In the genomic region with DNA sequence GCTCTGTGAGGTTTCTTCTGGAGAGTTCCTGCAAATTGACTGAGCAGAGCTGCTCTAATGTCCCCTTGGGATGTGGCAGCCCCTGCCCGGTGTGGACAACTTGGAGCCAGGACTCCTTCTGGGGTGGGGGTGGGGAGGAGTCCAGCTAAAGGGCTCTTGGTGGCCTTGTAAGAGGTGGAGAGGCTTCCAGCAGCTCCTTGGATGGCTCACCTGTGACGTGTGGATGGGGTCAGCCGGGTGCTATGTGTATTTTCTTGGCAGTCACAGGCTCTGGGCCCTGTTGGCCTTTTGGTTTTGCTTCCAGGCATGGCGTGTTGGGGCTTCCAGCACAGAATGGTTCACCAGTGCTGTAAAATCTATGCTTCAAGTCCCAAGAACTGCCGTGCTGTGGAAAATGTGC, we compare ENCODE assay signal across 25 cellular contexts. TPM values are rescaled to one million over a fixed set of nuclear protein-coding genes. Genes with fewer than 3 reads are reported as not detected.
DNase-seq lines count a peak whose midpoint lies in the region; ATAC-seq and TF ChIP-seq lines count a peak whose summit lies in the region.
"Had no signal": no experiment of that assay in that cellular context is flagged by ENCODE, and none has a peak within 500 bp of the region (broad histone marks: within the 10 kb centered on the region; RNA-seq: fewer than 3 reads in every experiment).

No MANE protein-coding gene starts in this region.

- POLR2A ChIA-PET in SK-N-SH (lab: Yijun Ruan, JAX), result no interaction called here

- H3K4ac ChIP-seq in mesenchymal stem cell (ENCODE audit: low read depth in 1 of 2, low read length in 2 of 2), result no peak overlapping the region

- H3K27me3 ChIP-seq in SK-N-SH (ENCODE audit: insufficient read depth) (no peaks in the 10 kb centered on the region), mesenchymal stem cell (ENCODE audit: control insufficient read depth in 1 of 2, insufficient read depth in 1 of 2, low read length in 2 of 2) (no peaks in the 10 kb centered on the region), stomach (no peaks in the 10 kb centered on the region)
- H3K27me3 ChIP-seq: body of pancreas, gastrocnemius medialis, uterus had no signal

- H3K18ac ChIP-seq in mesenchymal stem cell (ENCODE audit: low read depth in 1 of 2, low read length in 2 of 2), result peak overlapping the region in 1 of 2 experiments; percentile 42

- H3K4me3 ChIP-seq in SK-N-SH (ENCODE audit: low read depth in 2 of 2, low read length in 1 of 2) (no peak overlapping the region), mesenchymal stem cell (ENCODE audit: insufficient read depth in 1 of 2, low read depth in 1 of 2, low read length in 2 of 2) (no peak overlapping the region), stomach (no peak overlapping the region), foreskin fibroblast (ENCODE audit: low read depth in 1 of 2, low read length in 2 of 2) (no peak overlapping the region)
- H3K4me3 ChIP-seq: body of pancreas, gastrocnemius medialis, uterus had no signal

- H3K9me2 ChIP-seq in SK-N-SH, result no peaks in the 10 kb centered on the region

- H3K9ac ChIP-seq in SK-N-SH, result no peak overlapping the region
- no peak overlapping the region for H3K9ac ChIP-seq in mesenchymal stem cell (ENCODE audit: low read length)
- H3K9ac ChIP-seq: parathyroid adenoma had no signal

- intact Hi-C loops in stomach (cut with DNase I; ENCODE audit: low total_unique reads), result no loop called here

- H4K91ac ChIP-seq in mesenchymal stem cell (ENCODE audit: low read length), result no peak overlapping the region

- H2BK15ac ChIP-seq in mesenchymal stem cell (ENCODE audit: low read depth, poor library complexity, severe bottlenecking), result no peak overlapping the region

- peak overlapping the region; percentile 25 for H2AK5ac ChIP-seq in mesenchymal stem cell (ENCODE audit: low read length, severe bottlenecking)

- H3K9me3 ChIP-seq in SK-N-SH (no peaks in the 10 kb centered on the region), mesenchymal stem cell (ENCODE audit: control insufficient read depth, low read length) (no peaks in the 10 kb centered on the region), stomach (no peaks in the 10 kb centered on the region)
- H3K9me3 ChIP-seq: body of pancreas, gastrocnemius medialis, uterus had no signal

- TF ChIP-seq CTCF in SK-N-SH (IDR thresholded peaks at IDR 0.05), result no peak
- TF ChIP-seq CTCF in stomach (IDR thresholded peaks at IDR 0.05), result no peak
- no peak for TF ChIP-seq CTCF in foreskin fibroblast (IDR thresholded peaks at IDR 0.05; ENCODE audit: low read depth, low read length)

- TF ChIP-seq EP300 in SK-N-SH (IDR thresholded peaks at IDR 0.05; ENCODE audit: borderline replicate concordance in 1 of 2, low read depth in 1 of 2, low read length in 1 of 2), result no peak
- no peak for TF ChIP-seq EP300 in stomach (IDR thresholded peaks at IDR 0.05)

- no peak overlapping the region for H2BK5ac ChIP-seq in mesenchymal stem cell (ENCODE audit: low read depth, low read length, poor library complexity, severe bottlenecking)

- H3K14ac ChIP-seq in mesenchymal stem cell (ENCODE audit: low read length in 2 of 2), result no peak overlapping the region

- CTCF ChIA-PET in SK-N-SH (lab: Yijun Ruan, JAX), result no interaction called here

- H2BK120ac ChIP-seq in mesenchymal stem cell (ENCODE audit: low read depth, low read length), result no peak overlapping the region

- H3K4me2 ChIP-seq in SK-N-SH (no peak overlapping the region), mesenchymal stem cell (ENCODE audit: low read length, poor library complexity, severe bottlenecking) (no peak overlapping the region)

- H3K79me1 ChIP-seq in mesenchymal stem cell (replicated peaks; ENCODE audit: low read length, poor library complexity, severe bottlenecking), result peaks cover 26% of the 10 kb centered on the region

- H3K36me3 ChIP-seq in SK-N-SH (replicated peaks in 1 of 2; ENCODE audit: control insufficient read depth in 1 of 2, insufficient read depth in 2 of 2, low read length in 1 of 2) (peaks cover 22 to 23% of the 10 kb centered on the region in 2 experiments), mesenchymal stem cell (ENCODE audit: control insufficient read depth in 1 of 2, insufficient read depth in 2 of 2, low read depth in 1 of 2, low read length in 2 of 2) (peaks cover 14 to 26% of the 10 kb centered on the region in 2 experiments), stomach (peaks cover 6 to 52% (median 29%) of the 10 kb centered on the region in 4 donors)
- H3K36me3 ChIP-seq: gastrocnemius medialis, uterus had no signal

- no peak for TF ChIP-seq POLR2A in stomach (IDR thresholded peaks at IDR 0.05)

- no peak overlapping the region for H2AFZ ChIP-seq in SK-N-SH (ENCODE audit: low read depth)
- no peak overlapping the region for H2AFZ ChIP-seq in mesenchymal stem cell (ENCODE audit: low read depth, low read length)
- H2AFZ ChIP-seq: parathyroid adenoma had no signal

- H3K27ac ChIP-seq in SK-N-SH (ENCODE audit: low read depth in 2 of 2, low read length in 1 of 2), result no peak overlapping the region
- peak overlapping the region; percentile 98 for H3K27ac ChIP-seq in cingulate gyrus (ENCODE audit: low read depth, low read length)
- peak overlapping the region; percentile 35 for H3K27ac ChIP-seq in mesenchymal stem cell (ENCODE audit: low read length, poor library complexity, severe bottlenecking)
- H3K27ac ChIP-seq in stomach, result peak overlapping the region in 3 of 5 donors; percentile 77 to 79 (median 79)
- H3K27ac ChIP-seq: HL-60, parathyroid adenoma had no signal

- 74% methylated on average over 2 of the region's 5 CpGs for WGBS in SK-N-SH (ENCODE audit: low lambda C conversion rate)
- 87% methylated on average over 5 of the region's 5 CpGs for WGBS in mesenchymal stem cell
- 65 to 75% (median 67%) methylated on average over 5 of the region's 5 CpGs for WGBS in stomach, 5 donors

- peaks cover 0 to 15% of the 10 kb centered on the region in 2 experiments; a peak in 1 of 4 replicates for H3K4me1 ChIP-seq in SK-N-SH (ENCODE audit: control insufficient read depth in 1 of 2, insufficient read depth in 2 of 2, low read depth in 1 of 2, low read length in 1 of 2)
- H3K4me1 ChIP-seq in mesenchymal stem cell (ENCODE audit: control insufficient read depth, insufficient read depth, low read depth, low read length), result peaks cover 33% of the 10 kb centered on the region
- H3K4me1 ChIP-seq in stomach, result peaks cover 19 to 45% (median 35%) of the 10 kb centered on the region in 4 donors
- H3K4me1 ChIP-seq: parathyroid adenoma, uterus had no signal

- DNase-seq in SK-N-SH (peak; percentile 30), mesenchymal stem cell (no peak), stomach (no peak), hepatic stellate cell (ENCODE audit: low spot score) (no peak), dermis blood vessel endothelial cell (no peak), foreskin fibroblast (no peak)
- DNase-seq: 8988T; activated CD4-positive, alpha-beta T cell treated with anti-CD3 and anti-CD28 coated beads, Interleukin-2, amount 10 ng/mL, durations not matched to agents 24 days and 14 days; body of pancreas; DMS 273 treated with DMSO at 0.1 percent for 48 hours; erythroblast; gastrocnemius medialis; GF-D8; IMR-90; NCI-H1417 treated with DMSO at 0.1 percent for 48 hours; NCI-H69; stimulated activated CD4-positive, alpha-beta T cell treated with anti-CD3 and anti-CD28 coated beads, Interleukin-1b, Interleukin-23, amount 100 ng/mL, for 48 hours; SW 1271; uterus had no signal

- peaks cover 32% of the 10 kb centered on the region for H4K20me1 ChIP-seq in SK-N-SH (ENCODE audit: insufficient read depth)

- H4K8ac ChIP-seq in mesenchymal stem cell (ENCODE audit: low read length), result no peak overlapping the region

- peaks cover 86% of the 10 kb centered on the region for H3K79me2 ChIP-seq in SK-N-SH (ENCODE audit: insufficient read depth)

- H2BK12ac ChIP-seq in mesenchymal stem cell (ENCODE audit: low read length in 2 of 2), result no peak overlapping the region

- no peak for ATAC-seq in SK-N-SH treated with all-trans-retinoic acid at 6 μM for 48 hours
- ATAC-seq: activated naive CD4-positive, alpha-beta T cell treated with anti-CD3 and anti-CD28 coated beads, Interleukin-2, amount 50 U/mL, for 72 hours; body of pancreas; gastrocnemius medialis; HCT116 had no signal

- no peaks in the 10 kb centered on the region for H3F3A ChIP-seq in SK-N-SH (replicated peaks; ENCODE audit: insufficient read depth)

- no peak overlapping the region for H3K23ac ChIP-seq in mesenchymal stem cell (ENCODE audit: low read length in 2 of 2)

- TF ChIP-seq RAD21 in SK-N-SH (IDR thresholded peaks at IDR 0.05; ENCODE audit: low read length), result no peak

TF ChIP-seq in SK-N-SH, 30 proteins besides CTCF, POLR2A, EP300 and RAD21 (continues in another document):
- no peak for TF ChIP-seq CHD2 (IDR thresholded peaks at IDR 0.05; ENCODE audit: low read length, partially characterized antibody)

RNA-seq across cellular contexts. Expression of a gene that starts 38.2 kb away (rescaled TPM):
- polyA plus RNA-seq in SK-N-SH (2012; rRNA removed), result 17.5 and 18.9 TPM in 2 replicates
- polyA plus RNA-seq in SK-N-SH (2012; cell fraction: cytosol; rRNA removed), result 12.4 and 14.8 TPM in 2 replicates
- 42.6 and 53.7 TPM in 2 replicates for polyA plus RNA-seq in SK-N-SH (2012; cell fraction: nucleus; rRNA removed)
- 17.2 TPM for polyA plus RNA-seq in mesenchymal stem cell (2013, experiment 1 of 2)
- polyA plus RNA-seq in mesenchymal stem cell (2013, experiment 2 of 2), result 17.3 TPM
- 10 to 100 TPM; 14.6 to 88.1 (median 46.9) TPM for total RNA-seq in stomach
- polyA plus RNA-seq in stomach, result 1 to 10 TPM; 3.7 to 7.3 (median 6.0) TPM
- 25.5 and 27.0 TPM in 2 replicates for total RNA-seq in dermis blood vessel endothelial cell

RNA-seq across cellular contexts. Expression of a gene that starts 56.9 kb away (rescaled TPM):
- polyA plus RNA-seq in SK-N-SH (2012; rRNA removed), result 6.0 and 6.9 TPM in 2 replicates
- 2.5 and 4.2 TPM in 2 replicates for polyA plus RNA-seq in SK-N-SH (2012; cell fraction: cytosol; rRNA removed)
- polyA plus RNA-seq in SK-N-SH (2012; cell fraction: nucleus; rRNA removed), result 14.1 and 16.6 TPM in 2 replicates
- polyA plus RNA-seq in mesenchymal stem cell (2013, experiment 1 of 2), result 0.12 TPM
- 0.15 TPM for polyA plus RNA-seq in mesenchymal stem cell (2013, experiment 2 of 2)
- total RNA-seq in stomach, result 10 to 100 TPM in 2 of 5 donors, 1 to 10 TPM in 2, not detected in 1; 4.6 to 29.2 (median 14.7) TPM
- 10 to 100 TPM in 1 of 3 donors, 1 to 10 TPM in 2; 2.4 to 15.3 (median 6.3) TPM for polyA plus RNA-seq in stomach
- total RNA-seq in dermis blood vessel endothelial cell, result 8.2 and 39.1 TPM in 2 replicates

Comparison
In these comparisons a context has a peak if more than half of its experiments do, and no peak if none do; other contexts are left out.
1. H3K27ac ChIP-seq: peak in cingulate gyrus (single experiment), mesenchymal stem cell (single experiment) and stomach (3 of 5); none in SK-N-SH (0 of 2).